22 cellular contexts compared by ENCODE assay signal in the genomic region with DNA sequence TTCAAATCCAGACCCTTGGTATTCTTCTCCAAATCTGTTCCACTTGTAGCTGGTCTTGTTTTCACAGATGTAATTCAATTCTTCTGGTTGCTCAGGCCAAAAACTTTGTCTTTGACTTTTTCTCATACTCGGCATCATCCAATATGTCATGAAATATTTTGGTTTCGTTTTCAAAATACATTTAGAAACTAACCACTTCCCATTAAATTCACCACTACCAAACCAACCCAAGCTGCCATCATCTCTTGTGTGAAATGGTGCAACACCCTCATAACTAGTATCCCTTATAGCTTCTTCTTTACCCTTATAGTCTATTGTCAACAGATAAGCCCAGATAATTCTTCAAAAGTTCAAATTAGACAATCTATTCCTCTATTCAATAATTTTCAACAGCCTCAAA.
DNase-seq lines count a peak whose midpoint lies in the region; ATAC-seq and TF ChIP-seq lines count a peak whose summit lies in the region.
"Had no signal": no experiment of that assay in that cellular context is flagged by ENCODE, and none has a peak within 500 bp of the region (broad histone marks: within the 10 kb centered on the region; RNA-seq: fewer than 3 reads in every experiment).

No MANE protein-coding gene starts in this region.

- H3K27ac ChIP-seq in mammary epithelial cell (ENCODE audit: insufficient read depth, low read depth, low read length) = no peak overlapping the region
- H3K27ac ChIP-seq in PC-9 = no peak overlapping the region
- H3K27ac ChIP-seq: BLaER1, SJSA1 had no signal

- peaks cover 7% of the 10 kb centered on the region for H3K4me1 Mint-ChIP-seq in MCF 10A (ENCODE audit: insufficient read depth, unreplicated experiment)
- no peaks in the 10 kb centered on the region for H3K4me1 Mint-ChIP-seq in WTC11
- H3K4me1 Mint-ChIP-seq: CD4-positive, CD25-positive, alpha-beta regulatory T cell had no signal

- H3K27me3 Mint-ChIP-seq in MCF 10A (ENCODE audit: insufficient read depth, unreplicated experiment) (no peaks in the 10 kb centered on the region), WTC11 (ENCODE audit: low read depth) (no peaks in the 10 kb centered on the region)
- H3K27me3 Mint-ChIP-seq: CD4-positive, CD25-positive, alpha-beta regulatory T cell had no signal

- H3K36me3 Mint-ChIP-seq in MCF 10A (ENCODE audit: insufficient read depth, unreplicated experiment) (no peaks in the 10 kb centered on the region), WTC11 (0 out of 2 replicates have a peak, but pooled peaks cover 3% of the 10 kb centered on the region)
- H3K36me3 Mint-ChIP-seq: CD4-positive, CD25-positive, alpha-beta regulatory T cell had no signal

- H3K79me2 ChIP-seq in mammary epithelial cell (ENCODE audit: insufficient read depth, low read length) (no peaks in the 10 kb centered on the region), PC-9 (ENCODE audit: low read depth) (no peaks in the 10 kb centered on the region)

- H3K36me3 ChIP-seq in mammary epithelial cell (ENCODE audit: insufficient read depth, low read length) (no peaks in the 10 kb centered on the region), PC-9 (ENCODE audit: low read depth) (no peaks in the 10 kb centered on the region)
- H3K36me3 ChIP-seq: BLaER1, MG63, SJSA1 had no signal

- POLR2A ChIA-PET in MCF 10A (lab: Yijun Ruan, JAX) = interaction anchor here (0.6 to 0.7 kb wide), 2 partner anchors 265 to 697 kb away, joined by 3 read pairs; no protein-coding TSS in a partner anchor
- POLR2A ChIA-PET in PC-9 (lab: Charles Lee; ENCODE audit: unreplicated experiment) = no interaction called here
- POLR2A ChIA-PET in WTC11 (lab: Charles Lee) = no interaction called here

- H3K4me3 ChIP-seq in mammary epithelial cell (replicated peaks in 1 of 3; ENCODE audit: insufficient read depth in 1 of 3, low read depth in 2 of 3, low read length in 3 of 3) = no peak overlapping the region
- no peak overlapping the region for H3K4me3 ChIP-seq in NB4 (ENCODE audit: low read depth, low read length)
- peak overlapping the region; percentile 17; the same call in 1 of the 2 replicates for H3K4me3 ChIP-seq in PC-9
- H3K4me3 ChIP-seq: BLaER1, MG63, SJSA1 had no signal

- no TSS peak for BruUV-seq in MCF 10A (replicated peaks; lab: Mats Ljungman, UMichigan)
- BruUV-seq in mammary epithelial cell (replicated peaks; lab: Mats Ljungman, UMichigan) = no TSS peak
- no TSS peak for BruUV-seq in PC-9 (replicated peaks; lab: Mats Ljungman, UMichigan)

- peak overlapping the region; percentile 49 for H3K27ac Mint-ChIP-seq in MCF 10A (ENCODE audit: low read depth, unreplicated experiment)
- no peak overlapping the region for H3K27ac Mint-ChIP-seq in WTC11
- H3K27ac Mint-ChIP-seq: CD4-positive, CD25-positive, alpha-beta regulatory T cell had no signal

- 36% methylated on average over 2 of the region's 2 CpGs for WGBS in mammary epithelial cell (ENCODE audit: low coverage, missing lambda C conversion rate)

- H3K9ac ChIP-seq in mammary epithelial cell (ENCODE audit: insufficient read depth, low read length) = no peak overlapping the region
- H3K9ac ChIP-seq: BLaER1 had no signal

- H2AFZ ChIP-seq in mammary epithelial cell (ENCODE audit: low read depth, low read length) (no peak overlapping the region), PC-9 (peak overlapping the region; percentile 46)

- CTCF ChIA-PET in MCF 10A (lab: Yijun Ruan, JAX) = interaction anchor here (0.7 kb wide), 1 partner anchor 248 kb away, joined by 3 read pairs; no protein-coding TSS in a partner anchor
- CTCF ChIA-PET in mammary epithelial cell (lab: Charles Lee; ENCODE audit: low non-redundant PET) = no interaction called here
- CTCF ChIA-PET in PC-9 (lab: Charles Lee) = no interaction called here
- CTCF ChIA-PET in WTC11 (lab: Charles Lee) = no interaction called here

- H4K20me1 ChIP-seq in mammary epithelial cell (ENCODE audit: insufficient read depth, low read length) (no peaks in the 10 kb centered on the region), PC-9 (ENCODE audit: insufficient read depth) (no peaks in the 10 kb centered on the region; the same call in 1 of the 2 replicates)
- H4K20me1 ChIP-seq: BLaER1 had no signal

- DNase-seq in MCF 10A (ENCODE audit: unreplicated experiment) (no peak), mammary epithelial cell (no peak), NB4 (ENCODE audit: low read depth) (peak; percentile 2), PC-9 (no peak), WTC11 (ENCODE audit: low spot score) (no peak), erythroblast (lab: John Stamatoyannopoulos, UW) (no peak)
- DNase-seq: CD4-positive, CD25-positive, alpha-beta regulatory T cell; DMS153; DND-41; Kasumi-1; MG63; NCI-H146; NCI-H2029; NCI-H446; NCI-H524 treated with DMSO at 0.1 percent for 48 hours; NCI-H774; NK-92 treated with Interleukin-12 subunit alpha and Interleukin-12 subunit beta, amount 100 ng/mL, for 24 hours; PC-3; Right ventricle myocardium superior had no signal

- H3K9me3 Mint-ChIP-seq in MCF 10A (ENCODE audit: unreplicated experiment) (peaks cover 47% of the 10 kb centered on the region), WTC11 (peaks cover 12% of the 10 kb centered on the region)

- H3K4me1 ChIP-seq in mammary epithelial cell (ENCODE audit: insufficient read depth, low read length) = no peaks in the 10 kb centered on the region
- H3K4me1 ChIP-seq in PC-9 (replicated peaks; ENCODE audit: insufficient read depth) = no peaks in the 10 kb centered on the region
- H3K4me1 ChIP-seq: BLaER1, SJSA1 had no signal

- in situ Hi-C loops in mammary epithelial cell (cut with MboI; ENCODE audit: low sequenced_read_pairs in 2 of 2) = no loop called here

- TF ChIP-seq POLR2A in NB4 (IDR thresholded peaks at IDR 0.05; ENCODE audit: extremely low read depth, insufficient read length) = no peak
- TF ChIP-seq POLR2A in erythroblast (IDR thresholded peaks at IDR 0.05; ENCODE audit: low read length) = no peak

- ATAC-seq in GM19452 (IDR thresholded peaks at IDR 0.05; ENCODE audit: unreplicated experiment) (no peak), WTC11 (no peak)
- ATAC-seq: PC-3 had no signal

- dilution Hi-C loops in mammary epithelial cell (cut with HindIII; ENCODE audit: low sequenced_read_pairs) = no loop called here

- intact Hi-C loops in MCF 10A (cut with micrococcal nuclease) = no loop called here
- intact Hi-C loops in mammary epithelial cell (cut with micrococcal nuclease) = no loop called here
- intact Hi-C loops in PC-9 (cut with micrococcal nuclease; ENCODE audit: unreplicated experiment) = no loop called here

- TF ChIP-seq CTCF in MCF 10A (IDR thresholded peaks at IDR 0.05; ENCODE audit: unreplicated experiment) = no peak
- no peak for TF ChIP-seq CTCF in mammary epithelial cell (conservative IDR thresholded peaks at IDR 0.05 in 1 of 2, IDR thresholded peaks at IDR 0.05 in 1 of 2; ENCODE audit: extremely low read depth in 1 of 2, insufficient read depth in 1 of 2, low read depth in 1 of 2, low read length in 2 of 2)
- no peak for TF ChIP-seq CTCF in NB4 (IDR thresholded peaks at IDR 0.05; ENCODE audit: low read depth, low read length)
- TF ChIP-seq CTCF in PC-9 (conservative IDR thresholded peaks at IDR 0.05) = no peak
- TF ChIP-seq CTCF in WTC11 (IDR thresholded peaks at IDR 0.05) = no peak

- H3K4me3 Mint-ChIP-seq in MCF 10A (ENCODE audit: unreplicated experiment) (peak overlapping the region; percentile 54), WTC11 (no peak overlapping the region)
- H3K4me3 Mint-ChIP-seq: CD4-positive, CD25-positive, alpha-beta regulatory T cell had no signal

- no peaks in the 10 kb centered on the region for H3F3A ChIP-seq in PC-9 (ENCODE audit: insufficient read depth, low read depth)

- H3K9me2 ChIP-seq in PC-9 (ENCODE audit: insufficient read depth) = no peaks in the 10 kb centered on the region

- H3K4me2 ChIP-seq in mammary epithelial cell (ENCODE audit: insufficient read depth, low read depth, low read length) = no peak overlapping the region
- peak overlapping the region; percentile 58 for H3K4me2 ChIP-seq in PC-9
- H3K4me2 ChIP-seq: BLaER1 had no signal

- H3K27me3 ChIP-seq in mammary epithelial cell (ENCODE audit: insufficient read depth, low read length) (no peaks in the 10 kb centered on the region), PC-9 (ENCODE audit: insufficient read depth, low read depth) (no peaks in the 10 kb centered on the region)
- H3K27me3 ChIP-seq: MG63, SJSA1 had no signal

- H3K9me3 ChIP-seq in mammary epithelial cell (replicated peaks; ENCODE audit: insufficient read depth, low read length) (no peaks in the 10 kb centered on the region), PC-9 (ENCODE audit: insufficient read depth, low read depth) (no peaks in the 10 kb centered on the region)
- H3K9me3 ChIP-seq: MG63, SJSA1 had no signal

TF ChIP-seq in WTC11, 78 proteins besides CTCF, POLR2A, EP300 and RAD21:
- TF ChIP-seq TEAD4 (CRISPR knock-in tag; IDR thresholded peaks at IDR 0.05) (no peak), HMGA2 (CRISPR knock-in tag; IDR thresholded peaks at IDR 0.05) (no peak)
- TF ChIP-seq, protein P1, sequence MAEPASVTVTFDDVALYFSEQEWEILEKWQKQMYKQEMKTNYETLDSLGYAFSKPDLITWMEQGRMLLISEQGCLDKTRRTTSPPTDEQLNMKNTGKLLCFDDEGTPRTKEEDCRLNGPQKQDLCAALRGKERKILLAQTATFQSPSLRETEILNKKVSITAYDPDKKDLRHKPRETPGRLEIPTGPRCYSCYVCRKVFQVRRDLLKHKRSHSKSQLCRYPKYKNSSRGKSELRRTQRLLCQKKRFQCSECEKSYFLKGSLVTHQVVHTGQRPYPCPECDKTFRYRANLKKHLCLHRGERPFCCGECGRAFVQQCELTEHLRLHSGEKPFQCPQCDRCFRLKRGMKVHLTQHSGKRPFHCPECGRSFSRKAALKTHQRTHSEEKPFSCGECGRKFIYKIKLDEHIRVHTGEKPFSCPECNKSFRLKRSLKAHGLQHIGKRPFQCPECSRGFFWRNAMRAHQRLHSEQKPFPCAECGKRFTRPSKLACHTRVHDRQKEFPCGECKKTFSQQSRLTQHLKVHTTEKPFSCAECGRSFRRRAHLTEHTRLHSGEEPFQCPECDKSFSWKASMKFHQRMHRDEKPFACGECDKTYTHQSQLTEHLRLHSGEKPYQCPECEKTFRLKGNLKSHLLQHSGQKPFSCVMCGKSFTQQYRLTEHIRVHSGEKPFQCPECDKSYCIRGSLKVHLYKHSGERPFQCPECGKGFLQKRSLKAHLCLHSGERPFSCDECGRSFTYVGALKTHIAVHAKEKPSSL (CRISPR knock-in tag; conservative IDR thresholded peaks at IDR 0.05) = no peak
